In genomic region chr3:161351330-161351729, GRCh38 we compare ENCODE assay signal across 29 cellular contexts. TPM values are rescaled to one million over a fixed set of nuclear protein-coding genes. Genes with fewer than 3 reads are reported as not detected.
"Had no signal": no experiment of that assay in that cellular context is flagged by ENCODE, and none has a peak within 500 bp of the region (broad histone marks: within the 10 kb centered on the region; RNA-seq: fewer than 3 reads in every experiment).

No MANE protein-coding gene starts in this region.

- H3K27ac ChIP-seq: ascending aorta, RWPE1 had no signal

- H3K27me3 ChIP-seq: ascending aorta had no signal

- H3K9me3 ChIP-seq: ascending aorta had no signal

- H3K36me3 ChIP-seq: ascending aorta had no signal

- H3K4me3 ChIP-seq: ascending aorta, K562 had no signal

- H3K4me1 ChIP-seq: ascending aorta had no signal

- ATAC-seq: activated CD8-positive, alpha-beta T cell treated with anti-CD3 and anti-CD28 coated beads for 36 hours; K562 had no signal

- FAIRE-seq: K562, RCC 7860 had no signal

- DNase-seq: activated CD4-positive, alpha-beta T cell treated with anti-CD3 and anti-CD28 coated beads, Interleukin-2, amount 10 ng/mL, durations not matched to agents 24 days and 14 days; activated CD4-positive, alpha-beta T cell treated with anti-CD3 and anti-CD28 coated beads, Interleukin-2, amount 50 U/mL, for 4 hours; activated CD8-positive, alpha-beta T cell treated with anti-CD3 and anti-CD28 coated beads for 36 hours; activated gamma-delta T cell; activated naive CD4-positive, alpha-beta T cell treated with Interleukin-2 at 50 U/mL for 16 hours; activated naive CD8-positive, alpha-beta T cell treated with anti-CD3 and anti-CD28 coated beads, Interleukin-2, amount 10 ng/mL, durations not matched to agents 7 days and 5 days; activated T-cell treated with anti-CD3 and anti-CD28 coated beads, Interleukin-2, amount 50 U/mL, for 1 hour; amygdala; caudate nucleus; cerebellar nuclear complex; NCI-H1105; NCI-H1417 treated with DMSO at 0.1 percent for 48 hours; NCI-H187 treated with DMSO at 0.1 percent for 48 hours; NCI-H2081; NCI-H345; NCI-H524 treated with DMSO at 0.1 percent for 48 hours; Right ventricle myocardium superior; SW 1271; T-helper 1 cell; T-helper 2 cell; T-helper 9 cell had no signal

RNA-seq across cellular contexts. Expression of gene SPTSSB, which starts 20.0 kb away (rescaled TPM):
- total RNA-seq: activated CD4-positive, alpha-beta T cell treated with anti-CD3 and anti-CD28 coated beads, Interleukin-2, amount 10 ng/mL, durations not matched to agents 24 days and 14 days; activated CD8-positive, alpha-beta memory T cell treated with anti-CD3 and anti-CD28 coated beads for 36 hours; activated CD8-positive, alpha-beta T cell treated with anti-CD3 and anti-CD28 coated beads for 36 hours; activated T-helper 2 cell treated with anti-CD3 and anti-CD28 coated beads, Interferon-gamma antibody, Interleukin-2, Interleukin-4, amounts not matched to agents 10 μg/mL and 5 μg/mL and 100 μg/mL, durations not matched to agents 14 hours and 24 hours and 36 hours; ascending aorta; M059J; NCI-H460; Right ventricle myocardium superior had no signal
- polyA plus RNA-seq: K562 had no signal
